Comparison of ENCODE assay signal across 9 cellular contexts in the genomic region with DNA sequence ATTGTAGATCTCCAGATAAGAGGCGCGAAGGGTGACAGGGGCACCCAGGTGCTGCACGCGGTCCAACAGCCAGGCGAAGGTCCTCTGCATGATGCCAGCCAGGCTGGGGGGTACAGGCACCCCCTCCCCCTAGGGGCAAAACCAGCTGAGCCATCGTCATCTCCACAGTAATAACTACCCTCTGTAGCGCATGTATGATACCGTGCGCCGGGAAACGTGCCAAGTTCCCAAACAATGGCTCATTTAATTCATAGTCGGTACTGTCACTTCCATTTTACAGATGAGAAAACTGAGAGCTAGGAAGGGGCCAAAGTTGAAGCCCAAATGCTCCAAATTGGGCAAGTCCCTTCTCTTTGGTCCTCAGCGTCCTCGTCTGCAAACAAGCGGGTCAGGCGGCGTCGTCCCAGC. TPM values are rescaled to one million over a fixed set of nuclear protein-coding genes. Genes with fewer than 3 reads are reported as not detected.
DNase-seq lines count a peak whose midpoint lies in the region; ATAC-seq and TF ChIP-seq lines count a peak whose summit lies in the region.
"Had no signal": no experiment of that assay in that cellular context is flagged by ENCODE, and none has a peak within 500 bp of the region (broad histone marks: within the 10 kb centered on the region; RNA-seq: fewer than 3 reads in every experiment).

No MANE protein-coding gene starts in this region.

- CTCF ChIA-PET in MCF 10A (lab: Yijun Ruan, JAX), result interaction anchor here (5.6 kb wide), 1 partner anchor 14 kb away, joined by 36 read pairs; no protein-coding TSS in a partner anchor

- no peaks in the 10 kb centered on the region for H3K4me1 ChIP-seq in breast epithelium
- H3K4me1 ChIP-seq in upper lobe of right lung, result peaks cover 6% of the 10 kb centered on the region

- H3K4me3 Mint-ChIP-seq in MCF 10A (ENCODE audit: unreplicated experiment), result no peak overlapping the region
- peak overlapping the region; percentile 18 for H3K4me3 Mint-ChIP-seq in memory B cell
- H3K4me3 Mint-ChIP-seq: activated CD4-positive, alpha-beta T cell treated with anti-CD3 and anti-CD28 coated beads, Interleukin-2, amount 10 ng/mL, durations not matched to agents 7 days and 5 days had no signal

- no peak for TF ChIP-seq POLR2A in breast epithelium (IDR thresholded peaks at IDR 0.05)

- H3K4me3 ChIP-seq in breast epithelium (peak overlapping the region; percentile 20 to 68 (median 61)), upper lobe of right lung (peak overlapping the region; percentile 48)

- no TSS peak for BruUV-seq in MCF 10A (replicated peaks; lab: Mats Ljungman, UMichigan)

- H3K36me3 ChIP-seq in breast epithelium (no peaks in the 10 kb centered on the region), upper lobe of right lung (no peaks in the 10 kb centered on the region)

- DNase-seq in breast epithelium (ENCODE audit: low spot score in 2 of 2) (no peak), MCF 10A (ENCODE audit: unreplicated experiment) (no peak), astrocyte of the hippocampus (ENCODE audit: low read depth, low spot score) (peak; percentile 26), memory B cell (ENCODE audit: low spot score in 2 of 2) (no peak), upper lobe of right lung (peak; percentile 53), MV-4-11 (lab: John Stamatoyannopoulos, UW) (no peak), NAMALWA (ENCODE audit: low spot score) (no peak)

- H3K27ac ChIP-seq in breast epithelium (no peak overlapping the region), upper lobe of right lung (no peak overlapping the region)

- H3K36me3 Mint-ChIP-seq in MCF 10A (ENCODE audit: insufficient read depth, unreplicated experiment), result no peaks in the 10 kb centered on the region
- peaks cover 2% of the 10 kb centered on the region for H3K36me3 Mint-ChIP-seq in memory B cell

- H3K4me1 Mint-ChIP-seq in MCF 10A (ENCODE audit: insufficient read depth, unreplicated experiment) (no peaks in the 10 kb centered on the region), memory B cell (peaks cover 7% of the 10 kb centered on the region)
- H3K4me1 Mint-ChIP-seq: activated CD4-positive, alpha-beta T cell treated with anti-CD3 and anti-CD28 coated beads, Interleukin-2, amount 10 ng/mL, durations not matched to agents 7 days and 5 days had no signal

- H3K27me3 Mint-ChIP-seq in MCF 10A (ENCODE audit: insufficient read depth, unreplicated experiment), result peaks cover under 1% of the 10 kb centered on the region
- peaks cover 15% of the 10 kb centered on the region for H3K27me3 Mint-ChIP-seq in memory B cell

- H3K27me3 ChIP-seq in breast epithelium (no peaks in the 10 kb centered on the region), upper lobe of right lung (peaks cover 15% of the 10 kb centered on the region)

- TF ChIP-seq CTCF in breast epithelium (IDR thresholded peaks at IDR 0.05), result no peak
- TF ChIP-seq CTCF in MCF 10A (IDR thresholded peaks at IDR 0.05; ENCODE audit: unreplicated experiment), result no peak
- TF ChIP-seq CTCF in upper lobe of right lung (IDR thresholded peaks at IDR 0.05), result no peak

- H3K9me3 ChIP-seq in breast epithelium (peaks cover 0 to 4% of the 10 kb centered on the region in 2 donors), upper lobe of right lung (no peaks in the 10 kb centered on the region)

- peaks cover 8% of the 10 kb centered on the region for H3K9me3 Mint-ChIP-seq in MCF 10A (ENCODE audit: unreplicated experiment)
- H3K9me3 Mint-ChIP-seq in memory B cell, result peaks cover 3% of the 10 kb centered on the region

- H3K27ac Mint-ChIP-seq in MCF 10A (ENCODE audit: low read depth, unreplicated experiment) (no peak overlapping the region), memory B cell (no peak overlapping the region)
- H3K27ac Mint-ChIP-seq: activated CD4-positive, alpha-beta T cell treated with anti-CD3 and anti-CD28 coated beads, Interleukin-2, amount 10 ng/mL, durations not matched to agents 7 days and 5 days had no signal

- POLR2A ChIA-PET in MCF 10A (lab: Yijun Ruan, JAX), result no interaction called here

- intact Hi-C loops in breast epithelium (cut with DNase I; ENCODE audit: low total_unique reads) (no loop called here), MCF 10A (cut with micrococcal nuclease) (no loop called here), upper lobe of right lung (cut with DNase I) (no loop called here)

- ATAC-seq in memory B cell (ENCODE audit: low read depth), result no peak
- ATAC-seq in upper lobe of right lung, result no peak
- no peak for ATAC-seq in HG03521 (IDR thresholded peaks at IDR 0.05; ENCODE audit: unreplicated experiment)

RNA-seq across cellular contexts. Expression of a gene that starts 1.5 kb away (rescaled TPM):
- total RNA-seq in breast epithelium (10 to 100 TPM in 2 of 3 donors, not detected in 1; 14.4 to 34.4 TPM), MCF 10A (2022) (not detected in 2 replicates), upper lobe of right lung (6.2 TPM)
- total RNA-seq: activated CD4-positive, alpha-beta T cell treated with anti-CD3 and anti-CD28 coated beads, Interleukin-2, amount 10 ng/mL, durations not matched to agents 7 days and 5 days had no signal

RNA-seq across cellular contexts. Expression of a gene that starts 19.5 kb away (rescaled TPM):
- total RNA-seq in breast epithelium (under 1 TPM in 1 of 3 donors, not detected in 2; 0.66 TPM), MCF 10A (2022) (not detected in 2 replicates), upper lobe of right lung (0.67 TPM)
- total RNA-seq: activated CD4-positive, alpha-beta T cell treated with anti-CD3 and anti-CD28 coated beads, Interleukin-2, amount 10 ng/mL, durations not matched to agents 7 days and 5 days had no signal

RNA-seq across cellular contexts. Expression of a gene that starts 57.7 kb away (rescaled TPM):
- total RNA-seq in breast epithelium (10 to 100 TPM in 1 of 3 donors, 1 to 10 TPM in 2; 3.5 to 22.0 (median 6.7) TPM), MCF 10A (2022) (1.3 and 2.9 TPM in 2 replicates), upper lobe of right lung (13.7 TPM)

Comparison
In these comparisons a context has a peak if more than half of its experiments do, and no peak if none do; other contexts are left out.
1. DNase-seq: peak in astrocyte of the hippocampus (single experiment) and upper lobe of right lung (single experiment); none in breast epithelium (0 of 2), MCF 10A (single experiment), memory B cell (0 of 2), MV-4-11 (single experiment) and NAMALWA (single experiment).